In genomic region chr2:191266201-191266600, GRCh38 we compare ENCODE assay signal across 16 cellular contexts. TPM values are rescaled to one million over a fixed set of nuclear protein-coding genes. Genes with fewer than 3 reads are reported as not detected.
DNase-seq lines count a peak whose midpoint lies in the region; ATAC-seq, FAIRE-seq and TF ChIP-seq lines count a peak whose summit lies in the region.
"Had no signal": no experiment of that assay in that cellular context is flagged by ENCODE, and none has a peak within 500 bp of the region (broad histone marks: within the 10 kb centered on the region; RNA-seq: fewer than 3 reads in every experiment).

No MANE protein-coding gene starts in this region.

- no peaks in the 10 kb centered on the region for H3K9me3 Mint-ChIP-seq in progenitor cell of endocrine pancreas (ENCODE audit: low read depth)
- no peaks in the 10 kb centered on the region for H3K9me3 Mint-ChIP-seq in activated CD8-positive, alpha-beta T cell treated with anti-CD3 and anti-CD28 coated beads for 36 hours
- H3K9me3 Mint-ChIP-seq: activated T-cell treated with anti-CD3 and anti-CD28 coated beads, Interleukin-2, amount 50 U/mL, for 72 hours; stimulated activated memory B cell treated with anti-CD40 and anti-IgM and Interleukin-4, amounts not matched to agents 10 μg/mL and 1 μg/mL and 100 μg/mL, for 72 hours; T-helper 2 cell treated with Interferon-gamma antibody and Interleukin-4, amounts not matched to agents 5 μg/mL and 100 μg/mL, for 36 hours had no signal

- DNase-seq in left ventricle myocardium inferior (no peak), Right ventricle myocardium superior (no peak), fibroblast of lung (ENCODE audit: low read depth in 2 of 2) (peak in 1 of 2 donors; percentile 73), progenitor cell of endocrine pancreas (ENCODE audit: low spot score, unreplicated experiment) (no peak), H54 (ENCODE audit: insufficient read length, low spot score) (no peak), DMS153 treated with DMSO at 0.1 percent for 48 hours (lab: John Stamatoyannopoulos, UW; ENCODE audit: unreplicated experiment) (no peak)
- DNase-seq in activated CD8-positive, alpha-beta T cell treated with anti-CD3 and anti-CD28 coated beads for 36 hours: no peak
- DNase-seq: activated CD4-positive, alpha-beta T cell treated with anti-CD3 and anti-CD28 coated beads for 48 hours; activated T-cell treated with anti-CD3 and anti-CD28 coated beads, Interleukin-2, amount 50 U/mL, for 72 hours; effector memory CD4-positive, alpha-beta T cell; kidney glomerular epithelial cell; NCI-H510A treated with DMSO at 0.1 percent for 48 hours; RPMI8226 had no signal

- H3K27me3 Mint-ChIP-seq in progenitor cell of endocrine pancreas: no peaks in the 10 kb centered on the region
- H3K27me3 Mint-ChIP-seq in activated CD8-positive, alpha-beta T cell treated with anti-CD3 and anti-CD28 coated beads for 36 hours: no peaks in the 10 kb centered on the region
- H3K27me3 Mint-ChIP-seq: stimulated activated memory B cell treated with anti-CD40 and anti-IgM and Interleukin-4, amounts not matched to agents 10 μg/mL and 1 μg/mL and 100 μg/mL, for 72 hours had no signal

- H3K9me3 ChIP-seq in left ventricle myocardium inferior (replicated peaks): no peaks in the 10 kb centered on the region
- H3K9me3 ChIP-seq in fibroblast of lung (ENCODE audit: control insufficient read depth, insufficient read depth, low read depth, low read length): no peaks in the 10 kb centered on the region

- peaks cover 35% of the 10 kb centered on the region for H3K4me1 Mint-ChIP-seq in progenitor cell of endocrine pancreas (ENCODE audit: low read depth)
- peaks cover 7% of the 10 kb centered on the region for H3K4me1 Mint-ChIP-seq in activated CD8-positive, alpha-beta T cell treated with anti-CD3 and anti-CD28 coated beads for 36 hours (ENCODE audit: low read depth)

- H3K4me3 ChIP-seq in left ventricle myocardium inferior (peak overlapping the region; percentile 35), fibroblast of lung (replicated peaks in 1 of 4; ENCODE audit: control extremely low read depth in 1 of 4, insufficient read depth in 1 of 4, low read depth in 3 of 4, low read length in 4 of 4) (peak overlapping the region in 2 of 4 experiments; percentile 1 to 27)

- CTCF ChIA-PET in activated CD8-positive, alpha-beta T cell treated with anti-CD3 and anti-CD28 coated beads for 36 hours (lab: Charles Lee): interaction anchor here (0.8 to 1.7 kb wide), 3 partner anchors 10 to 273 kb away, joined by 3 to 4 read pairs (median 3); no protein-coding TSS in a partner anchor

- no peaks in the 10 kb centered on the region for H3K27me3 ChIP-seq in left ventricle myocardium inferior (ENCODE audit: low read depth)
- no peaks in the 10 kb centered on the region for H3K27me3 ChIP-seq in fibroblast of lung (ENCODE audit: control insufficient read depth, insufficient read depth, low read length)

- POLR2A ChIA-PET in activated CD8-positive, alpha-beta T cell treated with anti-CD3 and anti-CD28 coated beads for 36 hours (lab: Charles Lee): no interaction called here

- H3K4me2 ChIP-seq in fibroblast of lung (ENCODE audit: extremely low read depth, insufficient read depth, low read length): peak overlapping the region; percentile 84

- ATAC-seq in Right ventricle myocardium superior (ENCODE audit: poor library complexity) (no peak), HG02870 (IDR thresholded peaks at IDR 0.05; ENCODE audit: unreplicated experiment) (no peak)
- ATAC-seq in activated CD8-positive, alpha-beta T cell treated with anti-CD3 and anti-CD28 coated beads for 36 hours: no peak
- ATAC-seq: activated T-cell treated with anti-CD3 and anti-CD28 coated beads, Interleukin-2, amount 50 U/mL, for 72 hours; stimulated activated memory B cell treated with anti-CD40 and anti-IgM and Interleukin-4, amounts not matched to agents 10 μg/mL and 1 μg/mL and 100 μg/mL, for 72 hours had no signal

- H4K20me1 ChIP-seq in fibroblast of lung (ENCODE audit: control insufficient read depth, extremely low read depth, insufficient read depth, low read length): no peaks in the 10 kb centered on the region

- H3K36me3 ChIP-seq in left ventricle myocardium inferior (no peaks in the 10 kb centered on the region), fibroblast of lung (ENCODE audit: control insufficient read depth, insufficient read depth, low read length) (no peaks in the 10 kb centered on the region)

- peak overlapping the region; percentile 43 for H3K27ac Mint-ChIP-seq in progenitor cell of endocrine pancreas
- H3K27ac Mint-ChIP-seq in activated CD8-positive, alpha-beta T cell treated with anti-CD3 and anti-CD28 coated beads for 36 hours: no peak overlapping the region
- H3K27ac Mint-ChIP-seq: activated T-cell treated with anti-CD3 and anti-CD28 coated beads, Interleukin-2, amount 50 U/mL, for 72 hours; stimulated activated memory B cell treated with anti-CD40 and anti-IgM and Interleukin-4, amounts not matched to agents 10 μg/mL and 1 μg/mL and 100 μg/mL, for 72 hours; T-helper 2 cell treated with Interferon-gamma antibody and Interleukin-4, amounts not matched to agents 5 μg/mL and 100 μg/mL, for 36 hours had no signal

- peaks cover 81% of the 10 kb centered on the region for H3K4me1 ChIP-seq in left ventricle myocardium inferior
- peaks cover 29% of the 10 kb centered on the region for H3K4me1 ChIP-seq in fibroblast of lung (ENCODE audit: control insufficient read depth, extremely low read depth, insufficient read depth, low read length)

- intact Hi-C loops in left ventricle myocardium inferior (cut with micrococcal nuclease): no loop called here
- intact Hi-C loops in Right ventricle myocardium superior (cut with DNase I): no loop called here
- intact Hi-C loops in activated CD8-positive, alpha-beta T cell treated with anti-CD3 and anti-CD28 coated beads for 36 hours (cut with micrococcal nuclease): no loop called here

- peaks cover 86% of the 10 kb centered on the region for H3K79me2 ChIP-seq in fibroblast of lung (ENCODE audit: control insufficient read depth, insufficient read depth, low read length)

- TF ChIP-seq CTCF in left ventricle myocardium inferior (IDR thresholded peaks at IDR 0.05; ENCODE audit: borderline replicate concordance) (no peak), fibroblast of lung (conservative IDR thresholded peaks at IDR 0.05 in 1 of 2, IDR thresholded peaks at IDR 0.05 in 1 of 2; ENCODE audit: low read depth in 1 of 2, low read length in 2 of 2) (no peak), progenitor cell of endocrine pancreas (IDR thresholded peaks at IDR 0.05; ENCODE audit: unreplicated experiment) (no peak)
- no peak for TF ChIP-seq CTCF in activated CD8-positive, alpha-beta T cell treated with anti-CD3 and anti-CD28 coated beads for 36 hours (IDR thresholded peaks at IDR 0.05)

- TF ChIP-seq POLR2A in H54 (IDR thresholded peaks at IDR 0.05; ENCODE audit: low read depth, low read length): no peak

- peak overlapping the region; percentile 76 for H3K27ac ChIP-seq in left ventricle myocardium inferior (replicated peaks)
- H3K27ac ChIP-seq in fibroblast of lung (ENCODE audit: insufficient read depth, low read length): peak overlapping the region; percentile 82

- H3K4me3 Mint-ChIP-seq in progenitor cell of endocrine pancreas (ENCODE audit: low read depth): no peak overlapping the region
- H3K4me3 Mint-ChIP-seq in activated CD8-positive, alpha-beta T cell treated with anti-CD3 and anti-CD28 coated beads for 36 hours: no peak overlapping the region
- H3K4me3 Mint-ChIP-seq: activated T-cell treated with anti-CD3 and anti-CD28 coated beads, Interleukin-2, amount 50 U/mL, for 72 hours; stimulated activated memory B cell treated with anti-CD40 and anti-IgM and Interleukin-4, amounts not matched to agents 10 μg/mL and 1 μg/mL and 100 μg/mL, for 72 hours; T-helper 2 cell treated with Interferon-gamma antibody and Interleukin-4, amounts not matched to agents 5 μg/mL and 100 μg/mL, for 36 hours had no signal

- H3K9ac ChIP-seq in fibroblast of lung (ENCODE audit: insufficient read depth, low read length): no peak overlapping the region

- H2AFZ ChIP-seq in fibroblast of lung (ENCODE audit: low read length): no peak overlapping the region

- no peaks in the 10 kb centered on the region for H3K36me3 Mint-ChIP-seq in progenitor cell of endocrine pancreas (ENCODE audit: insufficient read depth)
- no peaks in the 10 kb centered on the region for H3K36me3 Mint-ChIP-seq in activated CD8-positive, alpha-beta T cell treated with anti-CD3 and anti-CD28 coated beads for 36 hours (ENCODE audit: low read depth)
- H3K36me3 Mint-ChIP-seq: stimulated activated memory B cell treated with anti-CD40 and anti-IgM and Interleukin-4, amounts not matched to agents 10 μg/mL and 1 μg/mL and 100 μg/mL, for 72 hours had no signal

- no peak for FAIRE-seq in H54 (lab: Jason Lieb, UNC)

RNA-seq across cellular contexts. Expression of gene MYO1B, which starts 21.0 kb away (rescaled TPM):
- total RNA-seq in left ventricle myocardium inferior: 16.2 TPM
- total RNA-seq in Right ventricle myocardium superior: 16.8 TPM
- 113 and 151 TPM in 2 replicates for total RNA-seq in fibroblast of lung
- 91.0 and 194 TPM in 2 replicates for polyA plus RNA-seq in fibroblast of lung
- 62.6 and 130 TPM in 2 replicates for polyA plus RNA-seq in fibroblast of lung (2012)
- polyA minus RNA-seq in fibroblast of lung (ENCODE audit: low replicate concordance): 51.0 and 65.5 TPM in 2 replicates
- 157 and 158 TPM in 2 replicates for total RNA-seq in progenitor cell of endocrine pancreas
- total RNA-seq in activated CD8-positive, alpha-beta T cell treated with anti-CD3 and anti-CD28 coated beads for 36 hours: 10 to 100 TPM; 43.2 to 44.8 TPM
